ENCODE assay signal across 9 cellular contexts in genomic region chrX:101051153-101051548, GRCh38. TPM values are rescaled to one million over a fixed set of nuclear protein-coding genes. Genes with fewer than 3 reads are reported as not detected.
DNase-seq lines count a peak whose midpoint lies in the region; ATAC-seq and TF ChIP-seq lines count a peak whose summit lies in the region.
"Had no signal": no experiment of that assay in that cellular context is flagged by ENCODE, and none has a peak within 500 bp of the region (broad histone marks: within the 10 kb centered on the region; RNA-seq: fewer than 3 reads in every experiment).

No MANE protein-coding gene starts in this region.

- TF ChIP-seq CTCF in liver (IDR thresholded peaks at IDR 0.05; ENCODE audit: low read depth, low read length, missing input control): no peak

- H3K4me3 Mint-ChIP-seq in activated naive CD8-positive, alpha-beta T cell: peak overlapping the region; percentile 88

- peak overlapping the region; percentile 85 for H3K4me3 ChIP-seq in GM08714 (ENCODE audit: low read length)
- H3K4me3 ChIP-seq in liver (ENCODE audit: low read depth in 1 of 3, low read length in 3 of 3): peak overlapping the region; percentile 70 to 74 (median 72)
- H3K4me3 ChIP-seq in urinary bladder (ENCODE audit: low read depth, low read length): peak overlapping the region; percentile 55

- H3K36me3 ChIP-seq in liver (ENCODE audit: control insufficient read depth in 4 of 4, insufficient read depth in 3 of 4, low read depth in 1 of 4, low read length in 3 of 4): no peaks in the 10 kb centered on the region
- H3K36me3 ChIP-seq in urinary bladder (ENCODE audit: insufficient read depth): no peaks in the 10 kb centered on the region

- H3K27ac ChIP-seq in liver (ENCODE audit: low read depth in 1 of 2, low read length in 2 of 2) (peak overlapping the region; percentile 81 to 94), urinary bladder (ENCODE audit: low read depth) (no peak overlapping the region)

- DNase-seq in RKO (ENCODE audit: low spot score): no peak

- no peaks in the 10 kb centered on the region for H3K27me3 ChIP-seq in liver (ENCODE audit: control insufficient read depth in 4 of 4, insufficient read depth in 4 of 4, low read length in 3 of 4)

- peaks cover 28% of the 10 kb centered on the region for H3K4me1 Mint-ChIP-seq in activated naive CD8-positive, alpha-beta T cell (ENCODE audit: low read depth)

- H3K36me3 Mint-ChIP-seq in activated naive CD8-positive, alpha-beta T cell: peaks cover 2% of the 10 kb centered on the region

- H3K27me3 Mint-ChIP-seq in activated naive CD8-positive, alpha-beta T cell: no peaks in the 10 kb centered on the region

- H3K9ac ChIP-seq in liver (ENCODE audit: low read depth in 1 of 2, low read length in 2 of 2): peak overlapping the region; percentile 43 to 89

- ATAC-seq in HG02623 (IDR thresholded peaks at IDR 0.05; ENCODE audit: unreplicated experiment): peak; percentile 1
- no peak for ATAC-seq in GM19463 (IDR thresholded peaks at IDR 0.05; ENCODE audit: unreplicated experiment)
- ATAC-seq in GM18520 (IDR thresholded peaks at IDR 0.05; ENCODE audit: unreplicated experiment): no peak

- 14% methylated on average over 5 of the region's 5 CpGs for WGBS in liver
- WGBS in urinary bladder: 14% methylated on average over 5 of the region's 5 CpGs

- H3K4me1 ChIP-seq in liver (ENCODE audit: control insufficient read depth in 4 of 4, insufficient read depth in 4 of 4, low read length in 3 of 4): peaks cover 0 to 6% (median 1%) of the 10 kb centered on the region in 4 donors
- no peaks in the 10 kb centered on the region for H3K4me1 ChIP-seq in urinary bladder (ENCODE audit: insufficient read depth)

- no peaks in the 10 kb centered on the region for H3K9me3 ChIP-seq in liver (ENCODE audit: control insufficient read depth in 4 of 4, low read length in 3 of 4)

- H3K9me3 Mint-ChIP-seq in activated naive CD8-positive, alpha-beta T cell (ENCODE audit: low read depth): no peaks in the 10 kb centered on the region

- H3K27ac Mint-ChIP-seq in activated naive CD8-positive, alpha-beta T cell: peak overlapping the region; percentile 96

- no peak for TF ChIP-seq RAD21 in liver (IDR thresholded peaks at IDR 0.05)

TF ChIP-seq in liver, 16 proteins besides CTCF, POLR2A, EP300 and RAD21:
- TF ChIP-seq HNF4A (conservative IDR thresholded peaks at IDR 0.05): no peak
- TF ChIP-seq, protein P1, sequence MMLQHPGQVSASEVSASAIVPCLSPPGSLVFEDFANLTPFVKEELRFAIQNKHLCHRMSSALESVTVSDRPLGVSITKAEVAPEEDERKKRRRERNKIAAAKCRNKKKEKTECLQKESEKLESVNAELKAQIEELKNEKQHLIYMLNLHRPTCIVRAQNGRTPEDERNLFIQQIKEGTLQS (IDR thresholded peaks at IDR 0.05): no peak
- TF ChIP-seq, protein P2, sequence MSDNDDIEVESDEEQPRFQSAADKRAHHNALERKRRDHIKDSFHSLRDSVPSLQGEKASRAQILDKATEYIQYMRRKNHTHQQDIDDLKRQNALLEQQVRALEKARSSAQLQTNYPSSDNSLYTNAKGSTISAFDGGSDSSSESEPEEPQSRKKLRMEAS (IDR thresholded peaks at IDR 0.05): no peak
- TF ChIP-seq, protein P3, sequence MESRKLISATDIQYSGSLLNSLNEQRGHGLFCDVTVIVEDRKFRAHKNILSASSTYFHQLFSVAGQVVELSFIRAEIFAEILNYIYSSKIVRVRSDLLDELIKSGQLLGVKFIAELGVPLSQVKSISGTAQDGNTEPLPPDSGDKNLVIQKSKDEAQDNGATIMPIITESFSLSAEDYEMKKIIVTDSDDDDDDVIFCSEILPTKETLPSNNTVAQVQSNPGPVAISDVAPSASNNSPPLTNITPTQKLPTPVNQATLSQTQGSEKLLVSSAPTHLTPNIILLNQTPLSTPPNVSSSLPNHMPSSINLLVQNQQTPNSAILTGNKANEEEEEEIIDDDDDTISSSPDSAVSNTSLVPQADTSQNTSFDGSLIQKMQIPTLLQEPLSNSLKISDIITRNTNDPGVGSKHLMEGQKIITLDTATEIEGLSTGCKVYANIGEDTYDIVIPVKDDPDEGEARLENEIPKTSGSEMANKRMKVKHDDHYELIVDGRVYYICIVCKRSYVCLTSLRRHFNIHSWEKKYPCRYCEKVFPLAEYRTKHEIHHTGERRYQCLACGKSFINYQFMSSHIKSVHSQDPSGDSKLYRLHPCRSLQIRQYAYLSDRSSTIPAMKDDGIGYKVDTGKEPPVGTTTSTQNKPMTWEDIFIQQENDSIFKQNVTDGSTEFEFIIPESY (IDR thresholded peaks at IDR 0.05): no peak
- no peak for TF ChIP-seq RXRA (IDR thresholded peaks at IDR 0.05)
TF ChIP-seq in liver: peak in this region for 0.

RNA-seq across cellular contexts. Expression of gene TRMT2B, which starts 0.8 kb away (rescaled TPM):
- total RNA-seq in liver (10 to 100 TPM; 10.3 to 11.2 TPM), urinary bladder (16.5 TPM)
- polyA plus RNA-seq in liver (1 to 10 TPM; 3.3 to 3.6 TPM), urinary bladder (6.4 TPM)

RNA-seq across cellular contexts. Expression of gene TMEM35A, which starts 27.5 kb away (rescaled TPM):
- total RNA-seq in liver: under 1 TPM in 1 of 2 donors, not detected in 1; 0.08 TPM
- under 1 TPM in 1 of 2 donors, not detected in 1; 0.02 TPM for polyA plus RNA-seq in liver
- 8.0 TPM for total RNA-seq in urinary bladder
- polyA plus RNA-seq in urinary bladder: 23.2 TPM
- total RNA-seq: SK-MEL-5 had no signal

RNA-seq across cellular contexts. Expression of gene CENPI, which starts 46.9 kb away (rescaled TPM):
- 10 to 100 TPM in 1 of 2 donors, under 1 TPM in 1; 0.25 to 17.4 TPM for total RNA-seq in liver
- under 1 TPM; 0.21 to 0.65 TPM for polyA plus RNA-seq in liver
- total RNA-seq in urinary bladder: 19.6 TPM
- 1.1 TPM for polyA plus RNA-seq in urinary bladder
